In the genomic region with DNA sequence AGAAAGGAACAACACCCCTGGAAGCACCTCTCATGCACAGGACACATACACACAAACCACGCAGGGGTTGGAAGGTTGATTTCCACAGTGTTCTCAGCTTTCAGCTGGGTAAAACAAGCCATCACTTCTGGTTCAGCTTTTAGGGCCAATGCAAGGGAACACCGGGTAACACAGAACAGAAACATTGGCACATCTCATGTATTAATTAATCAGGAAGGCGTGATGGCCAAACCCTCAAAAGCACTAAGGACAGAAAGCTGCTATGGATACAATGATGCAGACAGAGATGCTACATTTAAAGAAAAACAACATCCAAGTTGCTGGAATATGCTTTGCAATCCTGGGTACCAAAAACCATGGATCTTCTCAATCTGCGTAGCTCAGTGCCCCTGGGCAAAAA, we compare ENCODE assay signal across 10 cellular contexts.
DNase-seq lines count a peak whose midpoint lies in the region; ATAC-seq and TF ChIP-seq lines count a peak whose summit lies in the region.
"Had no signal": no experiment of that assay in that cellular context is flagged by ENCODE, and none has a peak within 500 bp of the region (broad histone marks: within the 10 kb centered on the region; RNA-seq: fewer than 3 reads in every experiment).

No MANE protein-coding gene starts in this region.

- peaks cover 36% of the 10 kb centered on the region for H3F3A ChIP-seq in PC-9 (ENCODE audit: insufficient read depth, low read depth)

- no peak overlapping the region for H4K8ac ChIP-seq in neuronal stem cell (ENCODE audit: low read depth, low read length)

- no peak overlapping the region for H3K23ac ChIP-seq in neuronal stem cell (ENCODE audit: low read depth, low read length, poor library complexity)

- peak overlapping the region; percentile 88 for H3K27ac ChIP-seq in PC-9
- no peak overlapping the region for H3K27ac ChIP-seq in neuronal stem cell (replicated peaks; ENCODE audit: low read length)

- peaks cover 48% of the 10 kb centered on the region for H3K79me2 ChIP-seq in PC-9 (ENCODE audit: low read depth)

- H2AFZ ChIP-seq in PC-9 (peak overlapping the region; percentile 65), neuronal stem cell (ENCODE audit: low read length) (peak overlapping the region; percentile 89)

- TSS peak; percentile 30 for BruUV-seq in PC-9 (replicated peaks; lab: Mats Ljungman, UMichigan)

- no peak overlapping the region for H2BK12ac ChIP-seq in neuronal stem cell (ENCODE audit: low read length)

- H3K18ac ChIP-seq in neuronal stem cell (ENCODE audit: low read length): no peak overlapping the region

- H3K79me1 ChIP-seq in neuronal stem cell (ENCODE audit: low read depth, low read length): no peaks in the 10 kb centered on the region

- POLR2A ChIA-PET in PC-9 (lab: Charles Lee; ENCODE audit: unreplicated experiment): no interaction called here

- H4K20me1 ChIP-seq in PC-9 (ENCODE audit: insufficient read depth): no peaks in the 10 kb centered on the region

- intact Hi-C loops in PC-9 (cut with micrococcal nuclease; ENCODE audit: unreplicated experiment): loop anchor here (5.0 kb wide), 3 partner anchors 52 to 467 kb away; partner anchors contain the start of genes DST and PRIM2

- no peak overlapping the region for H4K91ac ChIP-seq in neuronal stem cell (ENCODE audit: low read depth, low read length, poor library complexity)

- H3K9ac ChIP-seq in neuronal stem cell (ENCODE audit: low read depth, low read length, poor library complexity): no peak overlapping the region

- H3K4me1 ChIP-seq in PC-9 (replicated peaks; ENCODE audit: insufficient read depth) (peaks cover 43% of the 10 kb centered on the region), neuronal stem cell (ENCODE audit: control insufficient read depth in 2 of 2, insufficient read depth in 1 of 2, low read depth in 1 of 2, low read length in 2 of 2) (peaks cover 15 to 19% of the 10 kb centered on the region in 2 donors)

- TF ChIP-seq CTCF in AG10803 (conservative IDR thresholded peaks at IDR 0.05; ENCODE audit: low read length) (no peak), PC-9 (conservative IDR thresholded peaks at IDR 0.05) (no peak), fibroblast of the aortic adventitia (IDR thresholded peaks at IDR 0.05; ENCODE audit: insufficient read depth, low read length) (no peak)

- H3K9me2 ChIP-seq in PC-9 (ENCODE audit: insufficient read depth): no peaks in the 10 kb centered on the region

- H3K14ac ChIP-seq in neuronal stem cell (ENCODE audit: low read length): no peak overlapping the region

- H3K27me3 ChIP-seq in PC-9 (ENCODE audit: insufficient read depth, low read depth) (no peaks in the 10 kb centered on the region), neuronal stem cell (ENCODE audit: control insufficient read depth in 3 of 3, insufficient read depth in 3 of 3, low read depth in 1 of 3, low read length in 3 of 3) (no peaks in the 10 kb centered on the region)

- no peak overlapping the region for H2BK120ac ChIP-seq in neuronal stem cell (ENCODE audit: low read depth, low read length)

- H3K4me3 ChIP-seq in AG10803 (ENCODE audit: low read length): peak overlapping the region; percentile 70
- peak overlapping the region; percentile 75 for H3K4me3 ChIP-seq in PC-9
- H3K4me3 ChIP-seq in fibroblast of the aortic adventitia (ENCODE audit: low read depth, low read length): peak overlapping the region; percentile 73
- H3K4me3 ChIP-seq in neuronal stem cell (ENCODE audit: low read length in 2 of 2): peak overlapping the region; percentile 58 to 83
- H3K4me3 ChIP-seq: K562 had no signal

- in situ Hi-C loops in KBM-7 (cut with MboI; ENCODE audit: low pct_unique_long_range_greater_than_20kb, low sequenced_read_pairs): no loop called here

- no peak overlapping the region for H2BK5ac ChIP-seq in neuronal stem cell (ENCODE audit: low read length)

- DNase-seq in AG10803 (ENCODE audit: low read depth) (no peak), PC-9 (no peak), fibroblast of the aortic adventitia (ENCODE audit: low read depth) (peak; percentile 24), neuronal stem cell (ENCODE audit: low spot score) (no peak), NCI-H1092 (lab: John Stamatoyannopoulos, UW) (no peak), SKM-1 (lab: John Stamatoyannopoulos, UW; ENCODE audit: unreplicated experiment) (no peak), KBM-7 (no peak)
- DNase-seq: SHP77 treated with DMSO at 0.1 percent for 48 hours had no signal

- peak overlapping the region; percentile 84 for H3K4me2 ChIP-seq in PC-9
- peak overlapping the region; percentile 69 for H3K4me2 ChIP-seq in neuronal stem cell (ENCODE audit: insufficient read depth, low read length, poor library complexity, severe bottlenecking)

- no CpG with 5 or more reads among the region's 4 CpGs for WGBS in neuronal stem cell (ENCODE audit: extremely low coverage in 2 of 2, insufficient read length in 2 of 2, insufficient replicate concordance in 1 of 2), 2 donors

- 0 out of 2 replicates have a peak, but pooled peaks cover 3% of the 10 kb centered on the region for H3K36me3 ChIP-seq in PC-9 (ENCODE audit: low read depth)
- no peaks in the 10 kb centered on the region for H3K36me3 ChIP-seq in neuronal stem cell (replicated peaks in 1 of 2; ENCODE audit: control insufficient read depth in 2 of 2, insufficient read depth in 2 of 2, low read length in 2 of 2)

- no peak for ATAC-seq in HG02588 (IDR thresholded peaks at IDR 0.05; ENCODE audit: unreplicated experiment)
- ATAC-seq: K562 had no signal

- no peak overlapping the region for H2BK15ac ChIP-seq in neuronal stem cell (ENCODE audit: low read length)

- no peak overlapping the region for H3K4ac ChIP-seq in neuronal stem cell (ENCODE audit: low read length)

- CTCF ChIA-PET in PC-9 (lab: Charles Lee): interaction anchor here (1.1 to 1.2 kb wide), 2 partner anchors 137 to 138 kb away, joined by 3 read pairs; no protein-coding TSS in a partner anchor

- H3K9me3 ChIP-seq in PC-9 (ENCODE audit: insufficient read depth, low read depth): no peaks in the 10 kb centered on the region
- H3K9me3 ChIP-seq in neuronal stem cell (replicated peaks in 1 of 2; ENCODE audit: control insufficient read depth in 2 of 2, insufficient read depth in 1 of 2, low read depth in 1 of 2, low read length in 2 of 2): no peaks in the 10 kb centered on the region

- no peak overlapping the region for H2AK5ac ChIP-seq in neuronal stem cell (ENCODE audit: low read depth, low read length)
